Comparison of ENCODE assay signal across 11 cellular contexts in genomic region chr2:207288628-207289027, GRCh38.
A peak's percentile ranks its signal among the peaks of the same experiment; 100 is the strongest.
DNase-seq lines count a peak whose midpoint lies in the region; ATAC-seq and TF ChIP-seq lines count a peak whose summit lies in the region.
"Had no signal": no experiment of that assay in that cellular context is flagged by ENCODE, and none has a peak within 500 bp of the region (broad histone marks: within the 10 kb centered on the region; RNA-seq: fewer than 3 reads in every experiment).

No MANE protein-coding gene starts in this region.

- no peaks in the 10 kb centered on the region for H3F3A ChIP-seq in MM.1S (ENCODE audit: insufficient read depth, low read length)

- no peaks in the 10 kb centered on the region for H4K20me1 ChIP-seq in MM.1S (ENCODE audit: insufficient read depth, low read length)

- no peaks in the 10 kb centered on the region for H3K79me2 ChIP-seq in MM.1S (ENCODE audit: low read length)

- no peak for TF ChIP-seq CTCF in VCaP (conservative IDR thresholded peaks at IDR 0.05)
- TF ChIP-seq CTCF in MM.1S (IDR thresholded peaks at IDR 0.05; ENCODE audit: low read length) = no peak

- DNase-seq in superior temporal gyrus (ENCODE audit: extremely low spot score) = no peak
- DNase-seq in SW 1271 (lab: John Stamatoyannopoulos, UW) = no peak
- no peak for DNase-seq in MM.1S
- DNase-seq: activated effector memory CD4-positive, alpha-beta T cell treated with Interleukin-2 at 50 U/mL for 16 hours; Calu3; gastrocnemius medialis; T-helper 17 cell had no signal

- H3K4me1 ChIP-seq in MM.1S (ENCODE audit: low read length) = no peaks in the 10 kb centered on the region
- H3K4me1 ChIP-seq: gastrocnemius medialis had no signal

- H3K4me2 ChIP-seq in MM.1S (ENCODE audit: low read depth, low read length) = no peak overlapping the region

- H3K9me3 ChIP-seq in MM.1S (replicated peaks; ENCODE audit: insufficient read depth, low read length) = no peaks in the 10 kb centered on the region
- H3K9me3 ChIP-seq: gastrocnemius medialis had no signal

- H3K36me3 ChIP-seq in MM.1S (replicated peaks; ENCODE audit: insufficient read depth, low read length) = no peaks in the 10 kb centered on the region
- H3K36me3 ChIP-seq: gastrocnemius medialis had no signal

- no peaks in the 10 kb centered on the region for H3K9me2 ChIP-seq in MM.1S (replicated peaks; ENCODE audit: insufficient read depth, low read length)

- ATAC-seq in GM18498 (IDR thresholded peaks at IDR 0.05; ENCODE audit: unreplicated experiment) (peak; percentile 51), GM19023 (IDR thresholded peaks at IDR 0.05; ENCODE audit: unreplicated experiment) (peak; percentile 55), HG02943 (IDR thresholded peaks at IDR 0.05; ENCODE audit: low read depth, unreplicated experiment) (peak; percentile 45)
- ATAC-seq: gastrocnemius medialis, T-helper 17 cell had no signal

- no peak overlapping the region for H2AFZ ChIP-seq in MM.1S (ENCODE audit: low read length)

- no peaks in the 10 kb centered on the region for H3K27me3 ChIP-seq in MM.1S (replicated peaks; ENCODE audit: insufficient read depth, low read length)
- H3K27me3 ChIP-seq: gastrocnemius medialis had no signal

- H3K9ac ChIP-seq in MM.1S (ENCODE audit: low read length) = no peak overlapping the region

- H3K27ac ChIP-seq in VCaP = peak overlapping the region; percentile 68
- H3K27ac ChIP-seq in MM.1S (ENCODE audit: low read length) = no peak overlapping the region
- H3K27ac ChIP-seq: gastrocnemius medialis had no signal

- H3K4me3 ChIP-seq in MM.1S (ENCODE audit: low read length) = no peak overlapping the region
- H3K4me3 ChIP-seq: gastrocnemius medialis had no signal
